5 cellular contexts compared by ENCODE assay signal in genomic region chr12:16075887-16076286, GRCh38.
"Had no signal": no experiment of that assay in that cellular context is flagged by ENCODE, and none has a peak within 500 bp of the region (broad histone marks: within the 10 kb centered on the region; RNA-seq: fewer than 3 reads in every experiment).

No MANE protein-coding gene starts in this region.

- H3K9me3 ChIP-seq: HAP-1 had no signal

- H3K9ac ChIP-seq: GM23248 had no signal

- DNase-seq: GOT3, HFFc6 had no signal

- H3K4me2 ChIP-seq: GM23338 had no signal

- H3K4me3 ChIP-seq: GM23248, GM23338, HAP-1 had no signal

- H3K36me3 ChIP-seq: HAP-1 had no signal

- H2AFZ ChIP-seq: GM23248, GM23338 had no signal

- H3K27ac ChIP-seq: GM23248 had no signal
